ENCODE assay signal across 8 cellular contexts in the genomic region with DNA sequence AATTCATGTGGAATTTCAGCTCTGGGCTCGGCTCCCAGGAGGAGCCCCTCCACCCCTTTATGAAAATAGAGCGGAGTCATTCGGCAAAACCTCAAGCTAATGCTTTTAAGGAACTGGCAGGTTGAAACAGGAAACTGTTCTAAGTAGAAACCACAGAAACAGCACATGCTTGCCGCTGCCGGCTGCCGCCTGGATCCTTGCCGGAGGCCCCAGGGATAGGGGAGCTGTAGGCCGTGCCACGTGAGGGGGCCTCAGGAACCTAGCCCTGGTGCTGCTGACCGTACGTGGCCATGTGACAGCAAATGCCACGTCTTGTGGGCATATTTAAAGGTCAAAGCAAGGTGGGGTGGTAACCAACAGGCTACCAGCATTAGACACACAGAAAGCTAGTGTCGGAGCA.
A peak's percentile ranks its signal among the peaks of the same experiment; 100 is the strongest.
DNase-seq lines count a peak whose midpoint lies in the region; ATAC-seq and TF ChIP-seq lines count a peak whose summit lies in the region.

No MANE protein-coding gene starts in this region.

- H2BK15ac ChIP-seq in H9 (ENCODE audit: low read depth, low read length), result no peak overlapping the region

- H3T11ph ChIP-seq in H9 (ENCODE audit: low read length), result no peak overlapping the region

- no peak overlapping the region for H3K4me2 ChIP-seq in H9 (ENCODE audit: insufficient read depth, insufficient read length, low read length)

- TF ChIP-seq CTCF in psoas muscle (IDR thresholded peaks at IDR 0.05) (no peak), H9 (conservative IDR thresholded peaks at IDR 0.05) (no peak)

- no peak overlapping the region for H2AFZ ChIP-seq in H9 (ENCODE audit: low read length)

- no peak overlapping the region for H2AK5ac ChIP-seq in H9 (ENCODE audit: insufficient read length, low read length)

- H3K79me2 ChIP-seq in H9 (ENCODE audit: insufficient read depth, low read length), result no peaks in the 10 kb centered on the region

- DNase-seq in GDM1 (lab: John Stamatoyannopoulos, UW) (peak; percentile 94), KBM-7 (peak; percentile 93), fibroblast of the conjunctiva (ENCODE audit: low read depth) (peak; percentile 85), psoas muscle (peak; percentile 76 to 79), H9 (no peak), NCI-H187 (lab: John Stamatoyannopoulos, UW) (no peak)
- DNase-seq in activated CD8-positive, alpha-beta memory T cell treated with anti-CD3 and anti-CD28 coated beads for 48 hours (ENCODE audit: low read depth in 2 of 3, low spot score in 2 of 3), result peak; percentile 10 to 25 (median 21)
- DNase-seq in effector CD4-positive, alpha-beta T cell, result no peak

- no peak overlapping the region for H3K23ac ChIP-seq in H9 (ENCODE audit: insufficient read length, low read depth, low read length)

- no peak overlapping the region for H4K5ac ChIP-seq in H9 (ENCODE audit: insufficient read length, low read depth, low read length)

- no peak overlapping the region for H4K91ac ChIP-seq in H9 (ENCODE audit: insufficient read length, low read depth, low read length)

- H3K36me3 ChIP-seq in psoas muscle (ENCODE audit: insufficient read depth in 1 of 2, low read depth in 1 of 2), result no peaks in the 10 kb centered on the region

- H3K27ac ChIP-seq in psoas muscle, result peak overlapping the region; percentile 0
- H3K27ac ChIP-seq in H9 (ENCODE audit: insufficient read length, low read depth, low read length), result no peak overlapping the region

- H3K36me3 Mint-ChIP-seq in H9 (ENCODE audit: insufficient read depth in 1 of 3, low read depth in 3 of 3), result peaks cover 0 to 20% (median 17%) of the 10 kb centered on the region in 3 experiments; a peak in 4 of 7 replicates

- H3K79me1 ChIP-seq in H9 (ENCODE audit: insufficient read depth, low read depth, low read length, poor library complexity, severe bottlenecking), result no peaks in the 10 kb centered on the region

- H2BK12ac ChIP-seq in H9 (ENCODE audit: insufficient read length, low read depth, low read length), result no peak overlapping the region

- H4K8ac ChIP-seq in H9 (replicated peaks; ENCODE audit: insufficient read length, low read depth, low read length), result no peak overlapping the region

- 23 to 37% (median 26%) methylated on average over 13 of the region's 13 CpGs for WGBS in psoas muscle, 3 donors
- no CpG with 5 or more reads among the region's 13 CpGs for WGBS in H9 (ENCODE audit: extremely low coverage, insufficient read length, low lambda C conversion rate)

- in situ Hi-C loops in KBM-7 (cut with MboI; ENCODE audit: low pct_unique_long_range_greater_than_20kb, low sequenced_read_pairs), result no loop called here

- H3K27me3 ChIP-seq in psoas muscle (ENCODE audit: insufficient read depth in 3 of 3, low read length in 2 of 3) (peaks cover 0 to 9% (median 0%) of the 10 kb centered on the region in 3 donors), H9 (ENCODE audit: insufficient read depth, low read length) (no peaks in the 10 kb centered on the region)

- H2BK120ac ChIP-seq in H9 (ENCODE audit: low read depth, low read length, poor library complexity, severe bottlenecking), result no peak overlapping the region

- H3K27me3 Mint-ChIP-seq in H9 (ENCODE audit: low read depth), result peaks cover 9% of the 10 kb centered on the region

- no peak overlapping the region for H3K18ac ChIP-seq in H9 (ENCODE audit: insufficient read length, low read depth, low read length)

- intact Hi-C loops in psoas muscle (cut with DNase I), result no loop called here

- H3K4me3 Mint-ChIP-seq in H9, result no peak overlapping the region

- no peak overlapping the region for H3K4me3 ChIP-seq in psoas muscle

- H3K27ac Mint-ChIP-seq in H9, result no peak overlapping the region

- no peak overlapping the region for H2BK20ac ChIP-seq in H9 (ENCODE audit: low read depth, low read length, poor library complexity, severe bottlenecking)

- H3K9me3 ChIP-seq in psoas muscle (no peaks in the 10 kb centered on the region), H9 (ENCODE audit: control insufficient read depth, low read depth, low read length) (no peaks in the 10 kb centered on the region)

- H3K9me3 Mint-ChIP-seq in H9, result peaks cover 0 to 2% of the 10 kb centered on the region in 2 experiments; a peak in 2 of 5 replicates

- no peak overlapping the region for H3K56ac ChIP-seq in H9 (ENCODE audit: insufficient read length, low read depth, low read length)

- H3K4me1 ChIP-seq in psoas muscle, result no peaks in the 10 kb centered on the region
- H3K4me1 ChIP-seq in H9 (ENCODE audit: insufficient read depth, low read length), result no peaks in the 10 kb centered on the region

- H3K23me2 ChIP-seq in H9 (ENCODE audit: insufficient read length, low read depth, low read length, poor library complexity, severe bottlenecking), result no peaks in the 10 kb centered on the region

- no peak overlapping the region for H2BK5ac ChIP-seq in H9 (ENCODE audit: insufficient read length, low read length)

- H3K9ac ChIP-seq in H9 (ENCODE audit: extremely low read depth, insufficient read length, low read length), result no peak overlapping the region

- H4K20me1 ChIP-seq in H9 (ENCODE audit: control insufficient read depth, insufficient read depth, insufficient read length), result no peaks in the 10 kb centered on the region

- H3K14ac ChIP-seq in H9 (ENCODE audit: insufficient read depth, low read length), result no peak overlapping the region; the same call in 1 of the 2 replicates

- ATAC-seq in psoas muscle, result peak in 3 of 4 donors; percentile 28 to 58 (median 56)

- H3K4me1 Mint-ChIP-seq in H9, result peaks cover 10 to 13% of the 10 kb centered on the region in 2 experiments

- H3K4ac ChIP-seq in H9 (ENCODE audit: low read depth, low read length), result no peak overlapping the region

Comparison
In these comparisons a context has a peak if more than half of its experiments do, and no peak if none do; other contexts are left out.
1. DNase-seq: peak in GDM1 (single experiment), KBM-7 (single experiment), activated CD8-positive, alpha-beta memory T cell treated with anti-CD3 and anti-CD28 coated beads for 48 hours (3 of 3), fibroblast of the conjunctiva (single experiment) and psoas muscle (2 of 2); none in H9 (single experiment), effector CD4-positive, alpha-beta T cell (single experiment) and NCI-H187 (0 of 2).